ENCODE assay signal across 1 cellular context in the genomic region with DNA sequence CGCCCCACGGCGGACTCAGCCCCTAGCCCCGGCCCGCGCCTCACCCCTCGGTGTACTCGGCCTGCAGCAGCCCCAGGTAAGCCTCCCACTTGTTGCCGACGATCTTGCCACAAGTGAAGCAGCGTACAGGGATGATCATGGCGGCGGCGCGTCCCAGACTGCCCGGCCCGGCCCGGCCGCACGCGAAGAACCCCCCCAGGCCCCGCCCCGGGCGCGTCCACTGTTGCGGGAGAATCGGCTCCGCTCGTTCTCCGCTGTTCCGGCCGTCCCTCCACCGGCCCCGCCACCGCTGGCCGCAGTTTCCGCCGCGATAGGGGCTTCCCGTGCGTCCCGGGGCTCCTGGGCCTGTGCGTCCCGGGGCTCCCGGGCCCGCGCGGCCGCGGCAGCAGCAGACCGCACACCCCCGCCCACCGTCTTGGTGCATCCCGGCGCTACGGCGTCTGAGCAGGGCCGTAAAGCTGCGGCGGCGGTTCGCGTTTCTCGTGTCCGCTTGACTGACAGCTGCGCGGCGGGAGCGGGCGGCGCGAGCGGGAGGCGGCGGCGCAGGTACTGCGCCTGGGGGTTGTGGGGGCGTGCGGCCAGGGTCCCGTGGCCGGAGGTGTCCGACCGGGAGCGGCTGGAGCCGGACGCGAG.
TF ChIP-seq lines count a peak whose summit lies in the region.

TSS of gene POLR2L (minus strand) at position 160 of the 633 bp plus-strand sequence. CDS start at position 139, 21 bp downstream.
TSS of gene TSPAN4 (plus strand) at position 483 of the 633 bp plus-strand sequence. CDS start 7,453 bp downstream, outside the sequence.

TF ChIP-seq in HEK293, 187 proteins besides CTCF, POLR2A, EP300 and RAD21 (continued from another document and continues in another):
- TF ChIP-seq, protein P1, sequence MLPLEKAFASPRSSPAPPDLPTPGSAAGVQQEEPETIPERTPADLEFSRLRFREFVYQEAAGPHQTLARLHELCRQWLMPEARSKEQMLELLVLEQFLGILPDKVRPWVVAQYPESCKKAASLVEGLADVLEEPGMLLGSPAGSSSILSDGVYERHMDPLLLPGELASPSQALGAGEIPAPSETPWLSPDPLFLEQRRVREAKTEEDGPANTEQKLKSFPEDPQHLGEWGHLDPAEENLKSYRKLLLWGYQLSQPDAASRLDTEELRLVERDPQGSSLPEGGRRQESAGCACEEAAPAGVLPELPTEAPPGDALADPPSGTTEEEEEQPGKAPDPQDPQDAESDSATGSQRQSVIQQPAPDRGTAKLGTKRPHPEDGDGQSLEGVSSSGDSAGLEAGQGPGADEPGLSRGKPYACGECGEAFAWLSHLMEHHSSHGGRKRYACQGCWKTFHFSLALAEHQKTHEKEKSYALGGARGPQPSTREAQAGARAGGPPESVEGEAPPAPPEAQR (tag by site-specific recombination; IDR thresholded peaks at IDR 0.05) = 0 out of 2 replicates have a peak, but pooled peaks have one; percentile 60
- TF ChIP-seq ZNF600 (tag by site-specific recombination; IDR thresholded peaks at IDR 0.05) (no peak), SP3 (tag by site-specific recombination; IDR thresholded peaks at IDR 0.05) (peak; percentile 25; the same call in 1 of the 2 replicates), ZNF155 (tag by site-specific recombination; IDR thresholded peaks at IDR 0.05) (no peak), ZEB2 (tag by site-specific recombination; IDR thresholded peaks at IDR 0.05) (no peak), EGR2 (tag by site-specific recombination; IDR thresholded peaks at IDR 0.05; ENCODE audit: low read depth) (no peak), ZNF704 (tag by site-specific recombination; IDR thresholded peaks at IDR 0.05) (no peak), ZNF354C (tag by site-specific recombination; IDR thresholded peaks at IDR 0.05; ENCODE audit: borderline replicate concordance, low read depth) (no peak), ZNF677 (tag by site-specific recombination; IDR thresholded peaks at IDR 0.05) (no peak), BCL11A (tag by site-specific recombination; IDR thresholded peaks at IDR 0.05; ENCODE audit: low read depth) (no peak), HOXA7 (CRISPR knock-in tag; IDR thresholded peaks at IDR 0.05; ENCODE audit: borderline replicate concordance) (no peak), ZNF571 (tag by site-specific recombination; IDR thresholded peaks at IDR 0.05) (no peak), TRIM28 (IDR thresholded peaks at IDR 0.05; ENCODE audit: borderline replicate concordance, low read length) (no peak), ZNF132 (tag by site-specific recombination; IDR thresholded peaks at IDR 0.05; ENCODE audit: borderline replicate concordance) (no peak), MYNN (tag by site-specific recombination; IDR thresholded peaks at IDR 0.05; ENCODE audit: borderline replicate concordance) (no peak), ZNF776 (tag by site-specific recombination; IDR thresholded peaks at IDR 0.05; ENCODE audit: borderline replicate concordance) (no peak), ZNF501 (tag by site-specific recombination; IDR thresholded peaks at IDR 0.05) (no peak), ZBTB21 (tag by site-specific recombination; IDR thresholded peaks at IDR 0.05) (no peak), ZNF211 (tag by site-specific recombination; IDR thresholded peaks at IDR 0.05; ENCODE audit: low read depth) (no peak), ZNF544 (tag by site-specific recombination; IDR thresholded peaks at IDR 0.05) (no peak), REST (tag by site-specific recombination; IDR thresholded peaks at IDR 0.05) (no peak), GLI4 (tag by site-specific recombination; IDR thresholded peaks at IDR 0.05) (no peak), SCRT1 (tag by site-specific recombination; IDR thresholded peaks at IDR 0.05; ENCODE audit: borderline replicate concordance) (peak; percentile 51; the same call in 1 of the 2 replicates), MEIS1 (CRISPR knock-in tag; IDR thresholded peaks at IDR 0.05; ENCODE audit: borderline replicate concordance) (0 out of 2 replicates have a peak, but pooled peaks have one; percentile 29), GLIS1 (tag by site-specific recombination; IDR thresholded peaks at IDR 0.05) (peak; percentile 27; the same call in 1 of the 2 replicates), ZNF549 (tag by site-specific recombination; IDR thresholded peaks at IDR 0.05) (no peak), KLF10 (tag by site-specific recombination; IDR thresholded peaks at IDR 0.05) (peak; percentile 71; the same call in 1 of the 2 replicates), ZNF514 (tag by site-specific recombination; IDR thresholded peaks at IDR 0.05) (no peak), ZNF580 (tag by site-specific recombination; IDR thresholded peaks at IDR 0.05) (no peak), ZNF175 (tag by site-specific recombination; IDR thresholded peaks at IDR 0.05) (no peak), MZF1 (tag by site-specific recombination; IDR thresholded peaks at IDR 0.05; ENCODE audit: borderline replicate concordance) (no peak), YY2 (tag by site-specific recombination; IDR thresholded peaks at IDR 0.05) (peak; percentile 54; the same call in 1 of the 2 replicates), ZFHX2 (tag by site-specific recombination; conservative IDR thresholded peaks at IDR 0.05) (peak; percentile 50; the same call in 1 of the 2 replicates), ZNF23 (tag by site-specific recombination; IDR thresholded peaks at IDR 0.05; ENCODE audit: borderline replicate concordance) (no peak), KLF8 (tag by site-specific recombination; IDR thresholded peaks at IDR 0.05) (peak; percentile 63; the same call in 1 of the 2 replicates), ZSCAN5A (tag by site-specific recombination; IDR thresholded peaks at IDR 0.05) (peak; percentile 59; the same call in 1 of the 2 replicates), ZNF624 (tag by site-specific recombination; IDR thresholded peaks at IDR 0.05) (no peak), YY1 (tag by site-specific recombination; IDR thresholded peaks at IDR 0.05) (peak; percentile 63; the same call in 1 of the 2 replicates), BCL11B (tag by site-specific recombination; IDR thresholded peaks at IDR 0.05; ENCODE audit: low read depth) (no peak), ZFP3 (tag by site-specific recombination; IDR thresholded peaks at IDR 0.05; ENCODE audit: low read depth) (no peak), INSM2 (tag by site-specific recombination; IDR thresholded peaks at IDR 0.05) (no peak; the same call in 1 of the 2 replicates), ZNF2 (tag by site-specific recombination; IDR thresholded peaks at IDR 0.05) (no peak), ZNF548 (tag by site-specific recombination; IDR thresholded peaks at IDR 0.05) (no peak), ZNF335 (tag by site-specific recombination; conservative IDR thresholded peaks at IDR 0.05) (no peak), SALL2 (tag by site-specific recombination; IDR thresholded peaks at IDR 0.05; ENCODE audit: borderline replicate concordance) (peak; percentile 77; the same call in 1 of the 2 replicates), ZNF76 (tag by site-specific recombination; IDR thresholded peaks at IDR 0.05; ENCODE audit: borderline replicate concordance, low read depth) (peak; percentile 73), ZNF133 (tag by site-specific recombination; IDR thresholded peaks at IDR 0.05) (no peak), ZBTB26 (tag by site-specific recombination; optimal IDR thresholded peaks at IDR 0.05) (peak; percentile 80), ZNF777 (tag by site-specific recombination; IDR thresholded peaks at IDR 0.05; ENCODE audit: borderline replicate concordance) (no peak), ZNF146 (tag by site-specific recombination; IDR thresholded peaks at IDR 0.05) (no peak)
- TF ChIP-seq, protein P2, sequence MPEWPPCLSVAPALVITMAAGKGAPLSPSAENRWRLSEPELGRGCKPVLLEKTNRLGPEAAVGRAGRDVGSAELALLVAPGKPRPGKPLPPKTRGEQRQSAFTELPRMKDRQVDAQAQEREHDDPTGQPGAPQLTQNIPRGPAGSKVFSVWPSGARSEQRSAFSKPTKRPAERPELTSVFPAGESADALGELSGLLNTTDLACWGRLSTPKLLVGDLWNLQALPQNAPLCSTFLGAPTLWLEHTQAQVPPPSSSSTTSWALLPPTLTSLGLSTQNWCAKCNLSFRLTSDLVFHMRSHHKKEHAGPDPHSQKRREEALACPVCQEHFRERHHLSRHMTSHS (tag by site-specific recombination; IDR thresholded peaks at IDR 0.05) = no peak
- TF ChIP-seq, protein P3, sequence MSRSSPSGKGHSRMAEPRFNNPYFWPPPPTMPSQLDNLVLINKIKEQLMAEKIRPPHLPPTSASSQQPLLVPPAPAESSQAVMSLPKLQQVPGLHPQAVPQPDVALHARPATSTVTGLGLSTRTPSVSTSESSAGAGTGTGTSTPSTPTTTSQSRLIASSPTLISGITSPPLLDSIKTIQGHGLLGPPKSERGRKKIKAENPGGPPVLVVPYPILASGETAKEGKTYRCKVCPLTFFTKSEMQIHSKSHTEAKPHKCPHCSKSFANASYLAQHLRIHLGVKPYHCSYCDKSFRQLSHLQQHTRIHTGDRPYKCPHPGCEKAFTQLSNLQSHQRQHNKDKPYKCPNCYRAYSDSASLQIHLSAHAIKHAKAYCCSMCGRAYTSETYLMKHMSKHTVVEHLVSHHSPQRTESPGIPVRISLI (tag by site-specific recombination; IDR thresholded peaks at IDR 0.05) = no peak
- TF ChIP-seq, protein P4, sequence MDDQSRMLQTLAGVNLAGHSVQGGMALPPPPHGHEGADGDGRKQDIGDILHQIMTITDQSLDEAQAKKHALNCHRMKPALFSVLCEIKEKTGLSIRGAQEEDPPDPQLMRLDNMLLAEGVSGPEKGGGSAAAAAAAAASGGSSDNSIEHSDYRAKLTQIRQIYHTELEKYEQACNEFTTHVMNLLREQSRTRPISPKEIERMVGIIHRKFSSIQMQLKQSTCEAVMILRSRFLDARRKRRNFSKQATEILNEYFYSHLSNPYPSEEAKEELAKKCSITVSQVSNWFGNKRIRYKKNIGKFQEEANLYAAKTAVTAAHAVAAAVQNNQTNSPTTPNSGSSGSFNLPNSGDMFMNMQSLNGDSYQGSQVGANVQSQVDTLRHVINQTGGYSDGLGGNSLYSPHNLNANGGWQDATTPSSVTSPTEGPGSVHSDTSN (CRISPR knock-in tag; IDR thresholded peaks at IDR 0.05) = peak; percentile 93
